ENCODE assay signal across 1 cellular context in the genomic region with DNA sequence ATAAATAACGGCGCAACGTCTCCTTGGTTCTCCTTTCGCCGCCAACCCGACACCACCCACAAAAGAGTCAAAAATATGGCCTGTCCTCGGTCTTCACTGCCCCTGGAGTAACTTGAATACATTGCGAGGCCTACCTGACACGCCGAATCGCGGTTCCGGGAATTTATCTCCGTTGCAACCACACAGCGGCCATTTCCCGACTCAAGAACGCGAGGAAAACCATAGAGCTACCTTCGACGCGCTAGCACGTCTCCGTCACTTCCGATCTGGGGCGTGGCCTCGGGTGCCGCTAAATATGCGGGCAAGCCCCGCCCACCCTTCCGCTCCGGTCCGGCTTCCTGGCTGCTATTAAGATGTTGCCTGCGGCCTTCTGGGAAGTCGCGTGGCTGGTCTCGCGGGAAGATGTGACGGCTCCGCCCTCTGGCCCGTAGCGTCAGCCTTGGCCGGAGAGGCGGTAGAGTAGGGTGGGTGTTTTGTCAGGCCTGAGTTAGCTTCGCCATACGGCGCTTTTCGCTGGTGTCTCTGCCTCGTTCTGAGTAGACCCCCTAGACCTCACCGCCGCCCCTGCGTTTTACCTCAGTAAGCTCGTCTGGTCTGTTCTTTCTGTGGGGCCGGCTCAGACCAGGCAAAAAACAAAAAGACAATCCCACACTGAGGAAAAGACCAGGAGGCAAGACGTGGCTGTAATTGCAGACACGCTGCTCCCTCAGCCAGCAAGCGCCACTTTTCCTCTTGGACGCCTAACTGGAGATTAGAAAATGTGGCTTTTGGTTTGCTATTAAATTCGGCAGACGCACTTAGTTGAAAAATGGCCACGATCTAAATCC.
A peak's percentile ranks its signal among the peaks of the same experiment; 100 is the strongest.
TF ChIP-seq lines count a peak whose summit lies in the region.

A gene with protein sequence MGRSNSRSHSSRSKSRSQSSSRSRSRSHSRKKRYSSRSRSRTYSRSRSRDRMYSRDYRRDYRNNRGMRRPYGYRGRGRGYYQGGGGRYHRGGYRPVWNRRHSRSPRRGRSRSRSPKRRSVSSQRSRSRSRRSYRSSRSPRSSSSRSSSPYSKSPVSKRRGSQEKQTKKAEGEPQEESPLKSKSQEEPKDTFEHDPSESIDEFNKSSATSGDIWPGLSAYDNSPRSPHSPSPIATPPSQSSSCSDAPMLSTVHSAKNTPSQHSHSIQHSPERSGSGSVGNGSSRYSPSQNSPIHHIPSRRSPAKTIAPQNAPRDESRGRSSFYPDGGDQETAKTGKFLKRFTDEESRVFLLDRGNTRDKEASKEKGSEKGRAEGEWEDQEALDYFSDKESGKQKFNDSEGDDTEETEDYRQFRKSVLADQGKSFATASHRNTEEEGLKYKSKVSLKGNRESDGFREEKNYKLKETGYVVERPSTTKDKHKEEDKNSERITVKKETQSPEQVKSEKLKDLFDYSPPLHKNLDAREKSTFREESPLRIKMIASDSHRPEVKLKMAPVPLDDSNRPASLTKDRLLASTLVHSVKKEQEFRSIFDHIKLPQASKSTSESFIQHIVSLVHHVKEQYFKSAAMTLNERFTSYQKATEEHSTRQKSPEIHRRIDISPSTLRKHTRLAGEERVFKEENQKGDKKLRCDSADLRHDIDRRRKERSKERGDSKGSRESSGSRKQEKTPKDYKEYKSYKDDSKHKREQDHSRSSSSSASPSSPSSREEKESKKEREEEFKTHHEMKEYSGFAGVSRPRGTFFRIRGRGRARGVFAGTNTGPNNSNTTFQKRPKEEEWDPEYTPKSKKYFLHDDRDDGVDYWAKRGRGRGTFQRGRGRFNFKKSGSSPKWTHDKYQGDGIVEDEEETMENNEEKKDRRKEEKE (minus strand): TSS at position 268 of the 827 bp plus-strand sequence. CDS start 9,980 bp downstream, outside the sequence.

TF ChIP-seq in HepG2, 621 proteins besides CTCF, POLR2A, EP300 and RAD21 (continued from another document and continues in another):
- TF ChIP-seq, protein P1, sequence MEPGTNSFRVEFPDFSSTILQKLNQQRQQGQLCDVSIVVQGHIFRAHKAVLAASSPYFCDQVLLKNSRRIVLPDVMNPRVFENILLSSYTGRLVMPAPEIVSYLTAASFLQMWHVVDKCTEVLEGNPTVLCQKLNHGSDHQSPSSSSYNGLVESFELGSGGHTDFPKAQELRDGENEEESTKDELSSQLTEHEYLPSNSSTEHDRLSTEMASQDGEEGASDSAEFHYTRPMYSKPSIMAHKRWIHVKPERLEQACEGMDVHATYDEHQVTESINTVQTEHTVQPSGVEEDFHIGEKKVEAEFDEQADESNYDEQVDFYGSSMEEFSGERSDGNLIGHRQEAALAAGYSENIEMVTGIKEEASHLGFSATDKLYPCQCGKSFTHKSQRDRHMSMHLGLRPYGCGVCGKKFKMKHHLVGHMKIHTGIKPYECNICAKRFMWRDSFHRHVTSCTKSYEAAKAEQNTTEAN (CRISPR knock-in tag; conservative IDR thresholded peaks at IDR 0.05): 0 out of 2 replicates have a peak, but pooled peaks have one; percentile 14
- TF ChIP-seq NCOA5 (CRISPR knock-in tag; IDR thresholded peaks at IDR 0.05) (no peak), HHEX (CRISPR knock-in tag; IDR thresholded peaks at IDR 0.05) (no peak), ZMAT3 (CRISPR knock-in tag; conservative IDR thresholded peaks at IDR 0.05) (peak; percentile 16), PAWR (CRISPR knock-in tag; IDR thresholded peaks at IDR 0.05; ENCODE audit: borderline replicate concordance) (0 out of 2 replicates have a peak, but pooled peaks have one; percentile 83), ATF1 (CRISPR knock-in tag; IDR thresholded peaks at IDR 0.05) (peak; percentile 89), FOSL1 (CRISPR knock-in tag; IDR thresholded peaks at IDR 0.05; ENCODE audit: borderline replicate concordance) (no peak), ZNF501 (CRISPR knock-in tag; IDR thresholded peaks at IDR 0.05) (peak; percentile 99), MIER2 (CRISPR knock-in tag; IDR thresholded peaks at IDR 0.05) (peak; percentile 13; the same call in 1 of the 2 replicates), ARID2 (CRISPR knock-in tag; IDR thresholded peaks at IDR 0.05; ENCODE audit: borderline replicate concordance) (peak; percentile 98), ZNF598 (CRISPR knock-in tag; IDR thresholded peaks at IDR 0.05; ENCODE audit: borderline replicate concordance) (peak; percentile 77; the same call in 1 of the 2 replicates), ZNF354B (CRISPR knock-in tag; IDR thresholded peaks at IDR 0.05) (peak; percentile 43), ZIK1 (CRISPR knock-in tag; IDR thresholded peaks at IDR 0.05; ENCODE audit: borderline replicate concordance, low read depth) (no peak), ZNF484 (CRISPR knock-in tag; IDR thresholded peaks at IDR 0.05; ENCODE audit: borderline replicate concordance, low read depth) (no peak; the same call in 1 of the 2 replicates), DMAP1 (CRISPR knock-in tag; IDR thresholded peaks at IDR 0.05) (peak; percentile 75), ZBTB7B (CRISPR knock-in tag; IDR thresholded peaks at IDR 0.05) (peak; percentile 20; the same call in 1 of the 2 replicates), MED1 (CRISPR knock-in tag; IDR thresholded peaks at IDR 0.05) (peak; percentile 63; the same call in 1 of the 2 replicates), SIX1 (CRISPR knock-in tag; IDR thresholded peaks at IDR 0.05; ENCODE audit: borderline replicate concordance) (no peak), ZNF713 (CRISPR knock-in tag; IDR thresholded peaks at IDR 0.05) (no peak), KLF16 (CRISPR knock-in tag; IDR thresholded peaks at IDR 0.05) (peak; percentile 83 to 84; a peak in 3 of 4 replicates), GATA4 (IDR thresholded peaks at IDR 0.05; ENCODE audit: borderline replicate concordance, low read depth) (peak; percentile 88), ZNF382 (CRISPR knock-in tag; IDR thresholded peaks at IDR 0.05; ENCODE audit: borderline replicate concordance) (no peak), ZNF883 (CRISPR knock-in tag; IDR thresholded peaks at IDR 0.05; ENCODE audit: not compliant biosample characterization) (peak; percentile 85)
- TF ChIP-seq, protein P2, sequence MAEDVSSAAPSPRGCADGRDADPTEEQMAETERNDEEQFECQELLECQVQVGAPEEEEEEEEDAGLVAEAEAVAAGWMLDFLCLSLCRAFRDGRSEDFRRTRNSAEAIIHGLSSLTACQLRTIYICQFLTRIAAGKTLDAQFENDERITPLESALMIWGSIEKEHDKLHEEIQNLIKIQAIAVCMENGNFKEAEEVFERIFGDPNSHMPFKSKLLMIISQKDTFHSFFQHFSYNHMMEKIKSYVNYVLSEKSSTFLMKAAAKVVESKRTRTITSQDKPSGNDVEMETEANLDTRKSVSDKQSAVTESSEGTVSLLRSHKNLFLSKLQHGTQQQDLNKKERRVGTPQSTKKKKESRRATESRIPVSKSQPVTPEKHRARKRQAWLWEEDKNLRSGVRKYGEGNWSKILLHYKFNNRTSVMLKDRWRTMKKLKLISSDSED (CRISPR knock-in tag; IDR thresholded peaks at IDR 0.05): no peak
- TF ChIP-seq, protein P3, sequence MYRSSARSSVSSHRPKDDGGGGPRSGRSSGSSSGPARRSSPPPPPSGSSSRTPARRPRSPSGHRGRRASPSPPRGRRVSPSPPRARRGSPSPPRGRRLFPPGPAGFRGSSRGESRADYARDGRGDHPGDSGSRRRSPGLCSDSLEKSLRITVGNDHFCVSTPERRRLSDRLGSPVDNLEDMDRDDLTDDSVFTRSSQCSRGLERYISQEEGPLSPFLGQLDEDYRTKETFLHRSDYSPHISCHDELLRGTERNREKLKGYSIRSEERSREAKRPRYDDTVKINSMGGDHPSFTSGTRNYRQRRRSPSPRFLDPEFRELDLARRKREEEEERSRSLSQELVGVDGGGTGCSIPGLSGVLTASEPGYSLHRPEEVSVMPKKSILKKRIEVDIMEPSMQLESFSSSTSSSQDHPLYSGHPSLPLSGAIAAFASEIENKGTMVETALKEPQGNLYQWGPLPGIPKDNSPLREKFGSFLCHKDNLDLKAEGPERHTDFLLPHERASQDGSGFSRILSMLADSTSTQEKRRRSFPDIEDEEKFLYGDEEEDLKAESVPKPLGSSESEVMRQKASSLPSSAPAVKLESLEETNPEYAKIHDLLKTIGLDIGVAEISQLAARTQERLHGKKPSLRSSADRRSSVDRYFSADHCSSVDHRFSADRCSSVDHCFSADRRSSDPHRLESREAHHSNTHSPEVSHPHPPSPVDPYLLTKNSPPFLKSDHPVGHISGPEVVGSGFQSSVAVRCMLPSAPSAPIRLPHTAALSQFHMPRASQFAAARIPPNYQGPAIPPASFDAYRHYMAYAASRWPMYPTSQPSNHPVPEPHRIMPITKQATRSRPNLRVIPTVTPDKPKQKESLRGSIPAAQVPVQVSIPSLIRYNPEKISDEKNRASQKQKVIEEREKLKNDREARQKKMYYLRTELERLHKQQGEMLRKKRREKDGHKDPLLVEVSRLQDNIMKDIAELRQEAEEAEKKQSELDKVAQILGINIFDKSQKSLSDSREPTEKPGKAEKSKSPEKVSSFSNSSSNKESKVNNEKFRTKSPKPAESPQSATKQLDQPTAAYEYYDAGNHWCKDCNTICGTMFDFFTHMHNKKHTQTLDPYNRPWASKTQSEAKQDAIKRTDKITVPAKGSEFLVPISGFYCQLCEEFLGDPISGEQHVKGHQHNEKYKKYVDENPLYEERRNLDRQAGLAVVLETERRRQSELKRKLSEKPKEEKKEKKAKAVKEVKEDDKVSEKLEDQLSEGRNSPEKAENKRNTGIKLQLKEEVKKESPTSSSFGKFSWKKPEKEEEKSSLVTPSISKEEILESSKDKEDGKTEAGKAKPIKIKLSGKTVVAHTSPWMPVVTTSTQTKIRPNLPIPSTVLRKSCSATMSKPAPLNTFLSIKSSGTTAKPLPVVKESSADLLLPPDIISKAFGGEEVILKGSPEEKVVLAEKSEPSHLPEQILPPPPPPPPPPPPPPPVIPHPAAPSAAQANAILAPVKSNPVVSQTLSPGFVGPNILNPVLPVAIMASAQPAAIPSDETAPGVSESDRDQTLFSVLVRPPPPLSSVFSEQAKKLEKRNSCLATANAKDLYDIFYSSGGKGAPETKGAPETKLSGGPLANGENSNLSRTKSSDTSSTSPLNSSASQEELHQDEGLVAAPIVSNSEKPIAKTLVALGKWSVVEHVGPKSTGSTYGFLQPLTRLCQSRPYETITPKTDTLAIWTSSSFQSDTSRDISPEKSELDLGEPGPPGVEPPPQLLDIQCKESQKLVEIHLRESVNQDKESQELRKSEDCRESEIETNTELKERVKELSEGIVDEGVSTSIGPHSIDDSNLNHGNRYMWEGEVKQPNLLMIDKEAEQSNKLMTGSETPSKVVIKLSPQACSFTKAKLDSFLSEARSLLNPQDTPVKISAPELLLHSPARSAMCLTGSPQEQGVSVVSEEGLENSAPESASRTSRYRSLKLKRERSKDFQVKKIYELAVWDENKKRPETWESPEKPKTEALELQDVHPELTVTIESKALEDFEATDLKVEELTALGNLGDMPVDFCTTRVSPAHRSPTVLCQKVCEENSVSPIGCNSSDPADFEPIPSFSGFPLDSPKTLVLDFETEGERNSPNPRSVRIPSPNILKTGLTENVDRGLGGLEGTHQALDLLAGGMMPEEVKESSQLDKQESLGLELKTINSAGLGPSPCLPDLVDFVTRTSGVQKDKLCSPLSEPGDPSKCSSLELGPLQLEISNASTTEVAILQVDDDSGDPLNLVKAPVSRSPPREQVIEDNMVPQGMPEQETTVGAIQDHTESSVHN (CRISPR knock-in tag; IDR thresholded peaks at IDR 0.05): 0 out of 2 replicates have a peak, but pooled peaks have one; percentile 20
- TF ChIP-seq, protein P4, sequence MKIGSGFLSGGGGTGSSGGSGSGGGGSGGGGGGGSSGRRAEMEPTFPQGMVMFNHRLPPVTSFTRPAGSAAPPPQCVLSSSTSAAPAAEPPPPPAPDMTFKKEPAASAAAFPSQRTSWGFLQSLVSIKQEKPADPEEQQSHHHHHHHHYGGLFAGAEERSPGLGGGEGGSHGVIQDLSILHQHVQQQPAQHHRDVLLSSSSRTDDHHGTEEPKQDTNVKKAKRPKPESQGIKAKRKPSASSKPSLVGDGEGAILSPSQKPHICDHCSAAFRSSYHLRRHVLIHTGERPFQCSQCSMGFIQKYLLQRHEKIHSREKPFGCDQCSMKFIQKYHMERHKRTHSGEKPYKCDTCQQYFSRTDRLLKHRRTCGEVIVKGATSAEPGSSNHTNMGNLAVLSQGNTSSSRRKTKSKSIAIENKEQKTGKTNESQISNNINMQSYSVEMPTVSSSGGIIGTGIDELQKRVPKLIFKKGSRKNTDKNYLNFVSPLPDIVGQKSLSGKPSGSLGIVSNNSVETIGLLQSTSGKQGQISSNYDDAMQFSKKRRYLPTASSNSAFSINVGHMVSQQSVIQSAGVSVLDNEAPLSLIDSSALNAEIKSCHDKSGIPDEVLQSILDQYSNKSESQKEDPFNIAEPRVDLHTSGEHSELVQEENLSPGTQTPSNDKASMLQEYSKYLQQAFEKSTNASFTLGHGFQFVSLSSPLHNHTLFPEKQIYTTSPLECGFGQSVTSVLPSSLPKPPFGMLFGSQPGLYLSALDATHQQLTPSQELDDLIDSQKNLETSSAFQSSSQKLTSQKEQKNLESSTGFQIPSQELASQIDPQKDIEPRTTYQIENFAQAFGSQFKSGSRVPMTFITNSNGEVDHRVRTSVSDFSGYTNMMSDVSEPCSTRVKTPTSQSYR (CRISPR knock-in tag; IDR thresholded peaks at IDR 0.05; ENCODE audit: borderline replicate concordance): no peak
- TF ChIP-seq, protein P5, sequence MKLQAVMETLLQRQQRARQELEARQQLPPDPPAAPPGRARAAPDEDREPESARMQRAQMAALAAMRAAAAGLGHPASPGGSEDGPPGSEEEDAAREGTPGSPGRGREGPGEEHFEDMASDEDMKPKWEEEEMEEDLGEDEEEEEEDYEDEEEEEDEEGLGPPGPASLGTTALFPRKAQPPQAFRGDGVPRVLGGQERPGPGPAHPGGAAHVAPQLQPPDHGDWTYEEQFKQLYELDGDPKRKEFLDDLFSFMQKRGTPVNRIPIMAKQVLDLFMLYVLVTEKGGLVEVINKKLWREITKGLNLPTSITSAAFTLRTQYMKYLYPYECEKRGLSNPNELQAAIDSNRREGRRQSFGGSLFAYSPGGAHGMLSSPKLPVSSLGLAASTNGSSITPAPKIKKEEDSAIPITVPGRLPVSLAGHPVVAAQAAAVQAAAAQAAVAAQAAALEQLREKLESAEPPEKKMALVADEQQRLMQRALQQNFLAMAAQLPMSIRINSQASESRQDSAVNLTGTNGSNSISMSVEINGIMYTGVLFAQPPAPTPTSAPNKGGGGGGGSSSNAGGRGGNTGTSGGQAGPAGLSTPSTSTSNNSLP (IDR thresholded peaks at IDR 0.05; ENCODE audit: low read depth, low read length): no peak; the same call in 1 of the 2 replicates
- TF ChIP-seq, protein P6, sequence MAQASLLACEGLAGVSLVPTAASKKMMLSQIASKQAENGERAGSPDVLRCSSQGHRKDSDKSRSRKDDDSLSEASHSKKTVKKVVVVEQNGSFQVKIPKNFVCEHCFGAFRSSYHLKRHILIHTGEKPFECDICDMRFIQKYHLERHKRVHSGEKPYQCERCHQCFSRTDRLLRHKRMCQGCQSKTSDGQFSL (CRISPR knock-in tag; IDR thresholded peaks at IDR 0.05): no peak
- TF ChIP-seq, protein P7, sequence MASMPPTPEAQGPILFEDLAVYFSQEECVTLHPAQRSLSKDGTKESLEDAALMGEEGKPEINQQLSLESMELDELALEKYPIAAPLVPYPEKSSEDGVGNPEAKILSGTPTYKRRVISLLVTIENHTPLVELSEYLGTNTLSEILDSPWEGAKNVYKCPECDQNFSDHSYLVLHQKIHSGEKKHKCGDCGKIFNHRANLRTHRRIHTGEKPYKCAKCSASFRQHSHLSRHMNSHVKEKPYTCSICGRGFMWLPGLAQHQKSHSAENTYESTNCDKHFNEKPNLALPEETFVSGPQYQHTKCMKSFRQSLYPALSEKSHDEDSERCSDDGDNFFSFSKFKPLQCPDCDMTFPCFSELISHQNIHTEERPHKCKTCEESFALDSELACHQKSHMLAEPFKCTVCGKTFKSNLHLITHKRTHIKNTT (CRISPR knock-in tag; IDR thresholded peaks at IDR 0.05): no peak
- TF ChIP-seq, protein P8, sequence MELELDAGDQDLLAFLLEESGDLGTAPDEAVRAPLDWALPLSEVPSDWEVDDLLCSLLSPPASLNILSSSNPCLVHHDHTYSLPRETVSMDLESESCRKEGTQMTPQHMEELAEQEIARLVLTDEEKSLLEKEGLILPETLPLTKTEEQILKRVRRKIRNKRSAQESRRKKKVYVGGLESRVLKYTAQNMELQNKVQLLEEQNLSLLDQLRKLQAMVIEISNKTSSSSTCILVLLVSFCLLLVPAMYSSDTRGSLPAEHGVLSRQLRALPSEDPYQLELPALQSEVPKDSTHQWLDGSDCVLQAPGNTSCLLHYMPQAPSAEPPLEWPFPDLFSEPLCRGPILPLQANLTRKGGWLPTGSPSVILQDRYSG (CRISPR knock-in tag; IDR thresholded peaks at IDR 0.05): no peak
